ENCODE assay signal across 20 cellular contexts in the genomic region with DNA sequence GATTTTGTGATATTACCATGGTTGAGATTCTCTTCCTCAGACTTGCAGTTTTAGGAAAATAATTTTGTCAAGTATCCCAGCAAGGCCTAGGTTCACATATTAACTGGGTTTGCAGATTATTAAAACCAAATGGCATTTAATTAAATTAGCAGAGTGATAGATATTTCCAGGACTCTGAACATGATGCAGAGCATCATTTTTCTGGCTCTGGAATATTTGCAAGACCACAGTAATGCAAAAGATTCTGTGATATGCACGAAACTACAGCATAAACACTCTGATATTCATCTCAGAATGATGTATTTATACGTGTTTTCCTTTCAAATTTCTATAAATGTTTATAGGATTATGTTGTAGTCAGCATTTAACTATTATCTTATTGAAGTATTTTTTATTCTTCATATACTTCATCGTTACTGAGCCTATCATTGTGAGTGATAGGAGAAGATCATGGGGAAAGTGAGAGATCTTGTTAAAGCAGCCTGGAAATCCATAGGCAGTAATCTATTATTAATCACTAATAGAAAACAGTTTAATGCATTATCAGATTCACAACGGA.
"Had no signal": no experiment of that assay in that cellular context is flagged by ENCODE, and none has a peak within 500 bp of the region (broad histone marks: within the 10 kb centered on the region; RNA-seq: fewer than 3 reads in every experiment).

No MANE protein-coding gene starts in this region.

- H3K27ac ChIP-seq: dorsolateral prefrontal cortex, epithelial cell of prostate, gastroesophageal sphincter, heart left ventricle, left lung, upper lobe of right lung had no signal

- H3K4me3 ChIP-seq: dorsolateral prefrontal cortex, gastroesophageal sphincter, heart left ventricle, left lung, upper lobe of right lung had no signal

- H3K4me3 Mint-ChIP-seq: activated CD4-positive, alpha-beta memory T cell treated with anti-CD3 and anti-CD28 coated beads, Interleukin-2, amount 10 ng/mL, durations not matched to agents 7 days and 5 days; activated CD8-positive, alpha-beta memory T cell treated with anti-CD3 and anti-CD28 coated beads, Interleukin-2, amount 10 ng/mL, durations not matched to agents 7 days and 5 days; activated naive CD8-positive, alpha-beta T cell treated with anti-CD3 and anti-CD28 coated beads for 36 hours; T-helper 2 cell treated with Interferon-gamma antibody and Interleukin-4, amounts not matched to agents 5 μg/mL and 100 μg/mL, for 36 hours had no signal

- H3K27me3 ChIP-seq: dorsolateral prefrontal cortex, gastroesophageal sphincter, heart left ventricle, left lung, upper lobe of right lung had no signal

- H3K4me1 ChIP-seq: gastroesophageal sphincter, heart left ventricle, left lung, upper lobe of right lung had no signal

- ATAC-seq: activated CD8-positive, alpha-beta memory T cell treated with anti-CD3 and anti-CD28 coated beads, Interleukin-2, amount 10 ng/mL, durations not matched to agents 7 days and 5 days; gastroesophageal sphincter; heart left ventricle; left lung; upper lobe of right lung had no signal

- H3K36me3 ChIP-seq: gastroesophageal sphincter, heart left ventricle, left lung, upper lobe of right lung had no signal

- H3K36me3 Mint-ChIP-seq: activated CD8-positive, alpha-beta memory T cell treated with anti-CD3 and anti-CD28 coated beads, Interleukin-2, amount 10 ng/mL, durations not matched to agents 7 days and 5 days; activated naive CD8-positive, alpha-beta T cell treated with anti-CD3 and anti-CD28 coated beads for 36 hours had no signal

- H3K27ac Mint-ChIP-seq: activated CD4-positive, alpha-beta memory T cell treated with anti-CD3 and anti-CD28 coated beads, Interleukin-2, amount 10 ng/mL, durations not matched to agents 7 days and 5 days; activated CD8-positive, alpha-beta memory T cell treated with anti-CD3 and anti-CD28 coated beads, Interleukin-2, amount 10 ng/mL, durations not matched to agents 7 days and 5 days; activated naive CD8-positive, alpha-beta T cell treated with anti-CD3 and anti-CD28 coated beads for 36 hours; T-helper 2 cell treated with Interferon-gamma antibody and Interleukin-4, amounts not matched to agents 5 μg/mL and 100 μg/mL, for 36 hours had no signal

- H3K9me3 ChIP-seq: gastroesophageal sphincter, left lung, upper lobe of right lung had no signal

- H3K27me3 Mint-ChIP-seq: activated CD4-positive, alpha-beta memory T cell treated with anti-CD3 and anti-CD28 coated beads, Interleukin-2, amount 10 ng/mL, durations not matched to agents 7 days and 5 days; activated CD8-positive, alpha-beta memory T cell treated with anti-CD3 and anti-CD28 coated beads, Interleukin-2, amount 10 ng/mL, durations not matched to agents 7 days and 5 days; activated naive CD8-positive, alpha-beta T cell treated with anti-CD3 and anti-CD28 coated beads for 36 hours had no signal

- DNase-seq: activated CD4-positive, alpha-beta memory T cell treated with anti-CD3 and anti-CD28 coated beads, Interleukin-2, amount 10 ng/mL, durations not matched to agents 7 days and 5 days; activated CD4-positive, alpha-beta T cell treated with anti-CD3 and anti-CD28 coated beads for 48 hours; activated CD4-positive, CD25-positive, alpha-beta regulatory T cell; activated CD8-positive, alpha-beta memory T cell treated with anti-CD3 and anti-CD28 coated beads, Interleukin-2, amount 10 ng/mL, durations not matched to agents 7 days and 5 days; activated naive CD8-positive, alpha-beta T cell treated with anti-CD3 and anti-CD28 coated beads for 36 hours; amygdala; dorsolateral prefrontal cortex; heart left ventricle; left lung; occipital lobe; posterior cingulate gyrus; retina; stimulated activated CD4-positive, alpha-beta T cell treated with anti-CD3 and anti-CD28 coated beads, Interleukin-12 subunit alpha, Interleukin-12 subunit beta, amount 100 ng/mL, for 4 hours; stimulated activated CD4-positive, alpha-beta T cell treated with anti-CD3 and anti-CD28 coated beads, Interleukin-1b, Interleukin-23, amount 100 ng/mL, for 48 hours; stimulated activated CD8-positive, alpha-beta memory T cell treated with anti-CD3 and anti-CD28 coated beads, Interleukin-4, amount 100 ng/mL, for 48 hours; stimulated activated naive CD4-positive, alpha-beta T cell; upper lobe of right lung had no signal

- H3K4me1 Mint-ChIP-seq: activated CD4-positive, alpha-beta memory T cell treated with anti-CD3 and anti-CD28 coated beads, Interleukin-2, amount 10 ng/mL, durations not matched to agents 7 days and 5 days; activated CD8-positive, alpha-beta memory T cell treated with anti-CD3 and anti-CD28 coated beads, Interleukin-2, amount 10 ng/mL, durations not matched to agents 7 days and 5 days; activated naive CD8-positive, alpha-beta T cell treated with anti-CD3 and anti-CD28 coated beads for 36 hours had no signal

- H3K9me3 Mint-ChIP-seq: activated CD4-positive, alpha-beta memory T cell treated with anti-CD3 and anti-CD28 coated beads, Interleukin-2, amount 10 ng/mL, durations not matched to agents 7 days and 5 days; activated naive CD8-positive, alpha-beta T cell treated with anti-CD3 and anti-CD28 coated beads for 36 hours had no signal
